ENCODE assay signal across 35 cellular contexts in genomic region chr4:108395786-108396185, GRCh38.
A peak's percentile ranks its signal among the peaks of the same experiment; 100 is the strongest.
DNase-seq lines count a peak whose midpoint lies in the region; ATAC-seq and TF ChIP-seq lines count a peak whose summit lies in the region.
"Had no signal": no experiment of that assay in that cellular context is flagged by ENCODE, and none has a peak within 500 bp of the region (broad histone marks: within the 10 kb centered on the region; RNA-seq: fewer than 3 reads in every experiment).

No MANE protein-coding gene starts in this region.

- no peaks in the 10 kb centered on the region for H3K36me3 ChIP-seq in KOPT-K1 (ENCODE audit: insufficient read depth, low read length)
- H3K36me3 ChIP-seq in Loucy (ENCODE audit: insufficient read depth, low read length), result no peaks in the 10 kb centered on the region
- no peaks in the 10 kb centered on the region for H3K36me3 ChIP-seq in esophagus muscularis mucosa
- no peaks in the 10 kb centered on the region for H3K36me3 ChIP-seq in gastrocnemius medialis
- H3K36me3 ChIP-seq: BE2C; BLaER1; BLaER1 treated with 17β-estradiol and CSF1 and Interleukin-3, amounts not matched to agents 10 nM and 100 nM had no signal

- H3K4me1 ChIP-seq in Loucy (ENCODE audit: insufficient read depth, low read length, poor library complexity, severe bottlenecking), result peaks cover 53% of the 10 kb centered on the region
- H3K4me1 ChIP-seq in esophagus muscularis mucosa, result no peaks in the 10 kb centered on the region
- no peaks in the 10 kb centered on the region for H3K4me1 ChIP-seq in gastrocnemius medialis
- H3K4me1 ChIP-seq: A549, BE2C, Caco-2 had no signal

- no peak overlapping the region for H3K9ac ChIP-seq in Loucy (ENCODE audit: low read depth, low read length, poor library complexity, severe bottlenecking)
- H3K9ac ChIP-seq: BLaER1; BLaER1 treated with 17β-estradiol and CSF1 and Interleukin-3, amounts not matched to agents 10 nM and 100 nM had no signal

- in situ Hi-C loops in gastrocnemius medialis (cut with MboI; ENCODE audit: low sequenced_read_pairs in 4 of 4), result no loop called here

- H3K27me3 Mint-ChIP-seq in activated CD4-positive, alpha-beta T cell treated with anti-CD3 and anti-CD28 coated beads, Interleukin-2, amount 10 ng/mL, durations not matched to agents 24 days and 14 days, result peaks cover 9% of the 10 kb centered on the region
- H3K27me3 Mint-ChIP-seq: CD4-positive, alpha-beta memory T cell; CD4-positive, alpha-beta T cell; CD8-positive, alpha-beta memory T cell had no signal

- intact Hi-C loops in activated CD4-positive, alpha-beta T cell treated with anti-CD3 and anti-CD28 coated beads, Interleukin-2, amount 10 ng/mL, durations not matched to agents 24 days and 14 days (cut with micrococcal nuclease), result no loop called here
- intact Hi-C loops in esophagus muscularis mucosa (cut with DNase I), result no loop called here
- intact Hi-C loops in gastrocnemius medialis (cut with DNase I; ENCODE audit: low total_unique reads), result no loop called here

- no peak for TF ChIP-seq POLR2A in esophagus muscularis mucosa (IDR thresholded peaks at IDR 0.05; ENCODE audit: low read depth)
- no peak for TF ChIP-seq POLR2A in gastrocnemius medialis (IDR thresholded peaks at IDR 0.05)

- H3K27ac Mint-ChIP-seq in activated CD4-positive, alpha-beta T cell treated with anti-CD3 and anti-CD28 coated beads, Interleukin-2, amount 10 ng/mL, durations not matched to agents 24 days and 14 days, result no peak overlapping the region
- H3K27ac Mint-ChIP-seq: B cell; CD14-positive monocyte; CD4-positive, alpha-beta T cell; CD8-positive, alpha-beta memory T cell; CD8-positive, alpha-beta T cell had no signal

- H3K36me3 Mint-ChIP-seq in activated CD4-positive, alpha-beta T cell treated with anti-CD3 and anti-CD28 coated beads, Interleukin-2, amount 10 ng/mL, durations not matched to agents 24 days and 14 days (ENCODE audit: low read depth), result no peaks in the 10 kb centered on the region
- H3K36me3 Mint-ChIP-seq: CD14-positive monocyte; CD4-positive, alpha-beta memory T cell; CD8-positive, alpha-beta memory T cell; CD8-positive, alpha-beta T cell had no signal

- H3K27me3 ChIP-seq in Loucy (ENCODE audit: insufficient read depth, low read length, poor library complexity, severe bottlenecking) (no peaks in the 10 kb centered on the region), esophagus muscularis mucosa (no peaks in the 10 kb centered on the region), gastrocnemius medialis (no peaks in the 10 kb centered on the region)
- H3K27me3 ChIP-seq: BE2C; BLaER1; BLaER1 treated with 17β-estradiol and CSF1 and Interleukin-3, amounts not matched to agents 10 nM and 100 nM had no signal

- no peak overlapping the region for H3K4me3 Mint-ChIP-seq in activated CD4-positive, alpha-beta T cell treated with anti-CD3 and anti-CD28 coated beads, Interleukin-2, amount 10 ng/mL, durations not matched to agents 24 days and 14 days
- H3K4me3 Mint-ChIP-seq: B cell; CD14-positive monocyte; CD4-positive, alpha-beta memory T cell; CD4-positive, alpha-beta T cell; CD4-positive, CD25-positive, alpha-beta regulatory T cell; CD8-positive, alpha-beta memory T cell; CD8-positive, alpha-beta T cell had no signal

- no peak for TF ChIP-seq EP300 in esophagus muscularis mucosa (IDR thresholded peaks at IDR 0.05)

- H3K4me2 ChIP-seq in Loucy (ENCODE audit: low read depth, low read length, poor library complexity, severe bottlenecking), result no peak overlapping the region
- H3K4me2 ChIP-seq: A549; BLaER1; BLaER1 treated with 17β-estradiol and CSF1 and Interleukin-3, amounts not matched to agents 10 nM and 100 nM had no signal

- peaks cover 6% of the 10 kb centered on the region for H3K4me1 Mint-ChIP-seq in activated CD4-positive, alpha-beta T cell treated with anti-CD3 and anti-CD28 coated beads, Interleukin-2, amount 10 ng/mL, durations not matched to agents 24 days and 14 days
- H3K4me1 Mint-ChIP-seq: B cell; CD14-positive monocyte; CD8-positive, alpha-beta memory T cell had no signal

- no peaks in the 10 kb centered on the region for H3K79me2 ChIP-seq in Loucy (ENCODE audit: insufficient read depth, low read length)

- H3K4me3 ChIP-seq in Loucy (ENCODE audit: low read length, poor library complexity, severe bottlenecking) (no peak overlapping the region), esophagus muscularis mucosa (no peak overlapping the region), gastrocnemius medialis (no peak overlapping the region)
- H3K4me3 ChIP-seq: A549; BLaER1; BLaER1 treated with 17β-estradiol and CSF1 and Interleukin-3, amounts not matched to agents 10 nM and 100 nM had no signal

- no peaks in the 10 kb centered on the region for H3K9me2 ChIP-seq in Loucy (replicated peaks; ENCODE audit: low read depth, low read length)

- no peak for ATAC-seq in gastrocnemius medialis
- ATAC-seq: A549; CD8-positive, alpha-beta T cell had no signal

- no peaks in the 10 kb centered on the region for H3K9me3 Mint-ChIP-seq in activated CD4-positive, alpha-beta T cell treated with anti-CD3 and anti-CD28 coated beads, Interleukin-2, amount 10 ng/mL, durations not matched to agents 24 days and 14 days
- H3K9me3 Mint-ChIP-seq: CD14-positive monocyte; CD4-positive, alpha-beta memory T cell; CD4-positive, alpha-beta T cell; CD4-positive, CD25-positive, alpha-beta regulatory T cell; CD8-positive, alpha-beta memory T cell; CD8-positive, alpha-beta T cell had no signal

- H3K9me3 ChIP-seq in KOPT-K1 (ENCODE audit: insufficient read depth, low read length, poor library complexity, severe bottlenecking), result no peaks in the 10 kb centered on the region
- no peaks in the 10 kb centered on the region for H3K9me3 ChIP-seq in Loucy (ENCODE audit: insufficient read depth, low read depth, low read length)
- H3K9me3 ChIP-seq in esophagus muscularis mucosa, result no peaks in the 10 kb centered on the region
- H3K9me3 ChIP-seq in gastrocnemius medialis, result no peaks in the 10 kb centered on the region
- H3K9me3 ChIP-seq: A549; BE2C; BLaER1; BLaER1 treated with 17β-estradiol and CSF1 and Interleukin-3, amounts not matched to agents 10 nM and 100 nM; Caco-2 had no signal

- TF ChIP-seq CTCF in Loucy (conservative IDR thresholded peaks at IDR 0.05; ENCODE audit: low read length), result no peak
- TF ChIP-seq CTCF in esophagus muscularis mucosa (IDR thresholded peaks at IDR 0.05), result no peak
- TF ChIP-seq CTCF in gastrocnemius medialis (IDR thresholded peaks at IDR 0.05 in 4 of 5, conservative IDR thresholded peaks at IDR 0.05 in 1 of 5), result no peak

- DNase-seq in activated CD4-positive, alpha-beta T cell treated with anti-CD3 and anti-CD28 coated beads, Interleukin-2, amount 10 ng/mL, durations not matched to agents 24 days and 14 days, result peak; percentile 51
- DNase-seq in activated CD4-positive, alpha-beta T cell treated with anti-CD3 and anti-CD28 coated beads, Interleukin-2, amount 50 U/mL, for 1 hour, result no peak
- DNase-seq in esophagus muscularis mucosa (ENCODE audit: extremely low spot score) (peak; percentile 74), gastrocnemius medialis (no peak), cerebellum (ENCODE audit: low spot score) (no peak), NCI-H1694 treated with DMSO at 0.1 percent for 48 hours (lab: John Stamatoyannopoulos, UW) (no peak)
- DNase-seq: 8988T; ACHN; AML-193; BE2C; C1 segment of cervical spinal cord; Caco-2; Calu3; CD4-positive, alpha-beta memory T cell; CD4-positive, alpha-beta T cell; CD4-positive, CD25-positive, alpha-beta regulatory T cell; CD8-positive, alpha-beta memory T cell; COR-L47; DMS 273 treated with DMSO at 0.1 percent for 48 hours; DMS153; DMS53; DMS79; DMS79 treated with DMSO at 0.1 percent for 48 hours; DND-41; EL had no signal

- peak overlapping the region; percentile 13; the same call in 1 of the 2 replicates for H2AFZ ChIP-seq in Loucy (ENCODE audit: low read length)

- H3F3A ChIP-seq in Loucy (ENCODE audit: low read depth), result no peaks in the 10 kb centered on the region

- H4K20me1 ChIP-seq in Loucy (ENCODE audit: insufficient read depth, low read length, poor library complexity, severe bottlenecking), result no peaks in the 10 kb centered on the region
- H4K20me1 ChIP-seq: BLaER1; BLaER1 treated with 17β-estradiol and CSF1 and Interleukin-3, amounts not matched to agents 10 nM and 100 nM had no signal

- H3K27ac ChIP-seq in KOPT-K1 (ENCODE audit: low read depth, low read length, poor library complexity, severe bottlenecking) (peak overlapping the region; percentile 73), esophagus muscularis mucosa (replicated peaks in 1 of 4) (no peak overlapping the region), gastrocnemius medialis (no peak overlapping the region)
- H3K27ac ChIP-seq: 22Rv1; A549; BLaER1; BLaER1 treated with 17β-estradiol and CSF1 and Interleukin-3, amounts not matched to agents 10 nM and 100 nM; C4-2B had no signal

Comparison
In these comparisons a context has a peak if more than half of its experiments do, and no peak if none do; other contexts are left out.
1. DNase-seq: peak in activated CD4-positive, alpha-beta T cell treated with anti-CD3 and anti-CD28 coated beads, Interleukin-2, amount 10 ng/mL, durations not matched to agents 24 days and 14 days (single experiment) and esophagus muscularis mucosa (single experiment); none in activated CD4-positive, alpha-beta T cell treated with anti-CD3 and anti-CD28 coated beads, Interleukin-2, amount 50 U/mL, for 1 hour (single experiment), gastrocnemius medialis (0 of 2), cerebellum (single experiment) and NCI-H1694 treated with DMSO at 0.1 percent for 48 hours (single experiment).